In the genomic region with DNA sequence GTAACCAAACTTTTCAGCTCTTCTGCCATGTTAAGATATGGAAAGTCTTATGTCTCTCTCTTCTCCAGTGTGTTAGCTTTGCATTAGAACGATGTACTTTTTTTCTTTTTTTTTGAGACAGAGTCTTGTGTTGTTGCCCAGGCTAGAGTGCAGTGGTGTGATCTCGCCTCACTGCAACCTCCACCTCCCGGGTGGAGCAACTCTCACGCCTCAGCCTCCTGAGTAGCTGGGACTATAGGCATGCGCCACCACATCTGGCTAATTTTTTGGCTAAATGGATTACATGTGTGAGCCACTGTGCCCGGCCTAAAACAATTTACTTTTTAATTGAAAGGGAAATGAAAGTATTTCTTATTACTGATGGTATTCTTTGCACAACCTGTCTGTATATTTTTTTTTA, we compare ENCODE assay signal across 14 cellular contexts. TPM values are rescaled to one million over a fixed set of nuclear protein-coding genes. Genes with fewer than 3 reads are reported as not detected.
A peak's percentile ranks its signal among the peaks of the same experiment; 100 is the strongest.
DNase-seq lines count a peak whose midpoint lies in the region; ATAC-seq and TF ChIP-seq lines count a peak whose summit lies in the region.
"Had no signal": no experiment of that assay in that cellular context is flagged by ENCODE, and none has a peak within 500 bp of the region (broad histone marks: within the 10 kb centered on the region; RNA-seq: fewer than 3 reads in every experiment).

No MANE protein-coding gene starts in this region.

- H3K36me3 ChIP-seq in left ventricle myocardium inferior (no peaks in the 10 kb centered on the region), SK-N-MC (ENCODE audit: insufficient read depth, low read length) (peaks cover 8% of the 10 kb centered on the region)

- TF ChIP-seq CTCF in left ventricle myocardium inferior (IDR thresholded peaks at IDR 0.05; ENCODE audit: borderline replicate concordance) = no peak
- TF ChIP-seq CTCF in foreskin fibroblast (IDR thresholded peaks at IDR 0.05; ENCODE audit: low read depth, low read length) = no peak

- H3K9me3 ChIP-seq in left ventricle myocardium inferior (replicated peaks) (no peaks in the 10 kb centered on the region), SK-N-MC (ENCODE audit: low read depth, low read length) (no peaks in the 10 kb centered on the region)
- H3K9me3 ChIP-seq: SJCRH30 had no signal

- DNase-seq in left ventricle myocardium inferior (no peak), Right ventricle myocardium inferior (ENCODE audit: missing footprints) (no peak), SK-N-MC (ENCODE audit: low read depth, low spot score) (no peak), foreskin fibroblast (peak; percentile 19 to 55), NCI-H1930 (lab: John Stamatoyannopoulos, UW) (no peak), NCI-H510A treated with DMSO at 0.1 percent for 48 hours (lab: John Stamatoyannopoulos, UW) (no peak)
- DNase-seq: anterior cingulate cortex, H9, hippocampal formation, NCI-H2171, right cardiac atrium, SJCRH30 had no signal

- no peaks in the 10 kb centered on the region for H3K27me3 ChIP-seq in left ventricle myocardium inferior (ENCODE audit: low read depth)
- H3K27me3 ChIP-seq: SJCRH30 had no signal

- ATAC-seq in Right ventricle myocardium inferior (no peak), GM21825 (IDR thresholded peaks at IDR 0.05; ENCODE audit: unreplicated experiment) (no peak), HG03457 (IDR thresholded peaks at IDR 0.05; ENCODE audit: unreplicated experiment) (no peak)
- ATAC-seq: right cardiac atrium had no signal

- intact Hi-C loops in left ventricle myocardium inferior (cut with micrococcal nuclease) = no loop called here
- intact Hi-C loops in Right ventricle myocardium inferior (cut with DNase I) = no loop called here

- H3K4me1 ChIP-seq in left ventricle myocardium inferior = peaks cover 65% of the 10 kb centered on the region

- H3K4me3 ChIP-seq in left ventricle myocardium inferior (no peak overlapping the region), SK-N-MC (no peak overlapping the region), foreskin fibroblast (ENCODE audit: low read depth in 1 of 2, low read length in 2 of 2) (no peak overlapping the region)
- H3K4me3 ChIP-seq: SJCRH30 had no signal

- H3K9ac ChIP-seq in SK-N-MC (ENCODE audit: insufficient read length) = no peak overlapping the region

- H3K27ac ChIP-seq in left ventricle myocardium inferior (replicated peaks) (peak overlapping the region; percentile 41), SK-N-MC (peak overlapping the region; percentile 81)
- H3K27ac ChIP-seq: SJCRH30 had no signal

RNA-seq across cellular contexts. Expression of gene SPEN, which starts 35.8 kb away (rescaled TPM):
- total RNA-seq in left ventricle myocardium inferior = 20.8 TPM
- total RNA-seq in Right ventricle myocardium inferior = 21.4 TPM

Comparison
In these comparisons a context has a peak if more than half of its experiments do, and no peak if none do; other contexts are left out.
1. DNase-seq: peak in foreskin fibroblast (2 of 2); none in left ventricle myocardium inferior (single experiment), Right ventricle myocardium inferior (single experiment), SK-N-MC (single experiment), NCI-H1930 (0 of 2) and NCI-H510A treated with DMSO at 0.1 percent for 48 hours (single experiment).